ENCODE assay signal across 8 cellular contexts in the genomic region with DNA sequence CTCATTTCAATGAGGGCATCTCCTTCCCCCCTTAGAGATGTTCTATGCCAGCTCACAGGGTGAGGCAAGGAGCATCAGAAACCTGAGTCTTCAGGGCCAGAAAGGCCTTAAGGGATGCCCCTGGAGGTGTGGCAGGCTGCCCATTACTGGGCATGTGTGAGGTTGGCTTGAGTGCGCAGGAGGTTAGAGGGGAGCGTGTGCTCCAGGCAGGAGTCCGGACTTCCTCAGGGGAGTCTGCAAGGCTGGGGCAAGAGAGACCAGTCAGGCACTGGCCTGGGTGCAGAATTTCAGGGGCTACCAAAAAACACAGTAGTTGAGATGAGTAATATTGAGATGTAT. TPM values are rescaled to one million over a fixed set of nuclear protein-coding genes. Genes with fewer than 3 reads are reported as not detected.
DNase-seq lines count a peak whose midpoint lies in the region; ATAC-seq and TF ChIP-seq lines count a peak whose summit lies in the region.

No MANE protein-coding gene starts in this region.

- H3K27me3 ChIP-seq in GM23338 (ENCODE audit: insufficient read depth) = peaks cover 15% of the 10 kb centered on the region; the same call in 1 of the 2 replicates
- H3K27me3 ChIP-seq in SJSA1 (replicated peaks) = peaks cover 6% of the 10 kb centered on the region
- no peaks in the 10 kb centered on the region for H3K27me3 ChIP-seq in sigmoid colon

- peak overlapping the region; percentile 95 for H3K4me2 ChIP-seq in GM23338

- peaks cover 39% of the 10 kb centered on the region for H3K4me1 Mint-ChIP-seq in GM23338

- H3K36me3 ChIP-seq in GM23338 (ENCODE audit: insufficient read depth) (no peaks in the 10 kb centered on the region), SJSA1 (no peaks in the 10 kb centered on the region), sigmoid colon (no peaks in the 10 kb centered on the region)

- ATAC-seq in GM23338 (no peak), GM18502 (IDR thresholded peaks at IDR 0.05; ENCODE audit: poor library complexity, unreplicated experiment) (no peak)

- WGBS in sigmoid colon, 2 donors = 50 to 75% methylated on average over 3 of the region's 3 CpGs

- TF ChIP-seq EP300 in sigmoid colon (IDR thresholded peaks at IDR 0.05) = no peak

- peaks cover 29% of the 10 kb centered on the region for H3K27me3 Mint-ChIP-seq in GM23338 (ENCODE audit: insufficient read depth, low read depth, poor library complexity)

- H3K27ac ChIP-seq in GM23338 (ENCODE audit: low read depth) (no peak overlapping the region), SJSA1 (no peak overlapping the region), sigmoid colon (peak overlapping the region; percentile 93 to 97 (median 96))

- no peaks in the 10 kb centered on the region for H3F3A ChIP-seq in GM23338 (replicated peaks; ENCODE audit: low read depth)

- H3K79me2 ChIP-seq in GM23338 (replicated peaks; ENCODE audit: insufficient read depth) = no peaks in the 10 kb centered on the region

- no peaks in the 10 kb centered on the region; the same call in 1 of the 3 replicates for H3K36me3 Mint-ChIP-seq in GM23338 (ENCODE audit: low read depth)

- H3K9me3 ChIP-seq in SJSA1 (replicated peaks) (peaks cover 5% of the 10 kb centered on the region; the same call in 1 of the 2 replicates), sigmoid colon (no peaks in the 10 kb centered on the region)

- H3K27ac Mint-ChIP-seq in GM23338 = no peak overlapping the region

- H3K4me3 ChIP-seq in GM23338 (peak overlapping the region; percentile 75), SJSA1 (peak overlapping the region; percentile 42; the same call in 1 of the 2 replicates), fibroblast of the aortic adventitia (ENCODE audit: low read depth, low read length) (peak overlapping the region; percentile 93), sigmoid colon (peak overlapping the region; percentile 42 to 74 (median 68))

- H3K4me3 Mint-ChIP-seq in GM23338 = peak overlapping the region; percentile 72

- no peaks in the 10 kb centered on the region for H3K9me2 ChIP-seq in GM23338 (ENCODE audit: insufficient read depth)

- H3K4me1 ChIP-seq in GM23338 (ENCODE audit: insufficient read depth) (peaks cover 32% of the 10 kb centered on the region), SJSA1 (replicated peaks) (peaks cover 55% of the 10 kb centered on the region), sigmoid colon (peaks cover 0 to 82% (median 73%) of the 10 kb centered on the region in 4 donors)

- intact Hi-C loops in sigmoid colon (cut with DNase I) = no loop called here

- no peaks in the 10 kb centered on the region for H3K9me3 Mint-ChIP-seq in GM23338

- TF ChIP-seq CTCF in GM23338 (conservative IDR thresholded peaks at IDR 0.05; ENCODE audit: low read depth in 2 of 2) (no peak), fibroblast of the aortic adventitia (IDR thresholded peaks at IDR 0.05; ENCODE audit: insufficient read depth, low read length) (no peak), sigmoid colon (IDR thresholded peaks at IDR 0.05) (no peak)

- H2AFZ ChIP-seq in GM23338 = peak overlapping the region; percentile 76

- no peak for TF ChIP-seq POLR2A in sigmoid colon (IDR thresholded peaks at IDR 0.05)

- no peak for DNase-seq in GM23338 (ENCODE audit: low spot score)
- no peak for DNase-seq in SJSA1 (ENCODE audit: low read depth in 1 of 2, low spot score in 2 of 2)
- DNase-seq in fibroblast of the aortic adventitia (ENCODE audit: low read depth) = no peak
- DNase-seq in sigmoid colon = no peak
- no peak for DNase-seq in kidney glomerular epithelial cell (lab: John Stamatoyannopoulos, UW)
- DNase-seq in HPDE6-E6E7 (ENCODE audit: extremely low spot score) = no peak
- DNase-seq in cerebellar nuclear complex (lab: John Stamatoyannopoulos, UW) = no peak

- no peaks in the 10 kb centered on the region for H4K20me1 ChIP-seq in GM23338 (replicated peaks; ENCODE audit: insufficient read depth)

TF ChIP-seq in GM23338, 12 proteins besides CTCF, POLR2A, EP300 and RAD21:
- no peak for TF ChIP-seq ETS1 (IDR thresholded peaks at IDR 0.05)
- no peak for TF ChIP-seq JUNB (IDR thresholded peaks at IDR 0.05; ENCODE audit: unreplicated experiment)

RNA-seq across cellular contexts. Expression of gene LOXL1, which starts 1.9 kb away (rescaled TPM):
- total RNA-seq in GM23338 (2014; rRNA removed; shearing (Covaris generic)) = 6.8 and 10.8 TPM in 2 replicates
- polyA plus RNA-seq in GM23338 (2016; fragmentation: Nextera tagmentation; extraction: Ambion mirVana) (6.9 and 10.3 TPM in 2 replicates), sigmoid colon (1 to 10 TPM in 2 of 3 donors, not detected in 1; 3.0 to 7.4 TPM)
- total RNA-seq in SJSA1 (2014; rRNA removed; shearing (Covaris generic)) = 8.3 and 10.1 TPM in 2 replicates
- total RNA-seq in fibroblast of the aortic adventitia (ENCODE audit: low replicate concordance) (53.4 and 176 TPM in 2 replicates), sigmoid colon (10 to 100 TPM in 3 of 4 donors, 1 to 10 TPM in 1; 7.6 to 27.7 (median 14.6) TPM)

RNA-seq across cellular contexts. Expression of gene TBC1D21, which starts 54.8 kb away (rescaled TPM):
- total RNA-seq in GM23338 (2014; rRNA removed; shearing (Covaris generic)) = not detected in 2 replicates
- polyA plus RNA-seq in GM23338 (2016; fragmentation: Nextera tagmentation; extraction: Ambion mirVana) = not detected in 2 replicates
- total RNA-seq in SJSA1 (2014; rRNA removed; shearing (Covaris generic)) = not detected in 2 replicates
- total RNA-seq in fibroblast of the aortic adventitia (ENCODE audit: low replicate concordance) = not detected in 2 replicates
- not detected for total RNA-seq in sigmoid colon
- polyA plus RNA-seq in sigmoid colon = not detected

Comparison
In these comparisons a context has a peak if more than half of its experiments do, and no peak if none do; other contexts are left out.
1. H3K27ac ChIP-seq: peak in sigmoid colon (4 of 4); none in GM23338 (single experiment) and SJSA1 (single experiment).
2. H3K4me3 ChIP-seq: peak in every context shown above with its lines; median percentile 93 in fibroblast of the aortic adventitia; 75 in GM23338; 68 in sigmoid colon; 42 in SJSA1.